In genomic region chr17:31679667-31680066, GRCh38 we compare ENCODE assay signal across 19 cellular contexts.
"Had no signal": no experiment of that assay in that cellular context is flagged by ENCODE, and none has a peak within 500 bp of the region (broad histone marks: within the 10 kb centered on the region; RNA-seq: fewer than 3 reads in every experiment).

No MANE protein-coding gene starts in this region.

- H3K4me1 Mint-ChIP-seq: nephron progenitor cell had no signal

- H3K4me3 Mint-ChIP-seq: activated CD4-positive, alpha-beta memory T cell treated with anti-CD3 and anti-CD28 coated beads, Interleukin-2, amount 10 ng/mL, durations not matched to agents 7 days and 5 days; activated CD4-positive, alpha-beta T cell treated with anti-CD3 and anti-CD28 coated beads, Interleukin-2, amount 10 ng/mL, durations not matched to agents 7 days and 5 days; activated T-cell treated with anti-CD3 and anti-CD28 coated beads, Interleukin-2, amount 50 U/mL, for 24 hours; effector memory CD8-positive, alpha-beta T cell; nephron progenitor cell had no signal

- H3K36me3 Mint-ChIP-seq: activated naive CD4-positive, alpha-beta T cell treated with anti-CD3 and anti-CD28 coated beads, Interleukin-2, amount 50 U/mL, for 72 hours had no signal

- H3K27ac Mint-ChIP-seq: activated CD4-positive, alpha-beta T cell treated with anti-CD3 and anti-CD28 coated beads, Interleukin-2, amount 10 ng/mL, durations not matched to agents 7 days and 5 days; effector memory CD8-positive, alpha-beta T cell; nephron progenitor cell had no signal

- DNase-seq: activated CD4-positive, alpha-beta T cell treated with anti-CD3 and anti-CD28 coated beads, Interleukin-2, amount 10 ng/mL, durations not matched to agents 7 days and 5 days; aorta; body of pancreas; effector memory CD8-positive, alpha-beta T cell; erythroblast; gastrocnemius medialis; glutamatergic neuron; left cardiac atrium; left ventricle myocardium superior; mucosa of descending colon; nephron progenitor cell; psoas muscle; sigmoid colon; small intestine; stimulated activated CD4-positive, alpha-beta T cell treated with anti-CD3 and anti-CD28 coated beads, Interleukin-4, amount 100 ng/mL, for 4 hours; stimulated activated naive CD4-positive, alpha-beta T cell treated with Interleukin-2 at 50 U/mL for 16 hours had no signal

- ATAC-seq: body of pancreas, gastrocnemius medialis, left ventricle myocardium superior, mucosa of descending colon, psoas muscle had no signal

- H3K9me3 Mint-ChIP-seq: activated CD4-positive, alpha-beta memory T cell treated with anti-CD3 and anti-CD28 coated beads, Interleukin-2, amount 10 ng/mL, durations not matched to agents 7 days and 5 days; activated CD4-positive, alpha-beta T cell treated with anti-CD3 and anti-CD28 coated beads, Interleukin-2, amount 10 ng/mL, durations not matched to agents 7 days and 5 days; activated naive CD4-positive, alpha-beta T cell treated with anti-CD3 and anti-CD28 coated beads, Interleukin-2, amount 50 U/mL, for 72 hours; activated T-cell treated with anti-CD3 and anti-CD28 coated beads, Interleukin-2, amount 50 U/mL, for 24 hours; effector memory CD8-positive, alpha-beta T cell; nephron progenitor cell had no signal
